In genomic region chrX:152993933-152994332, GRCh38 we compare ENCODE assay signal across 2 cellular contexts.
TF ChIP-seq lines count a peak whose summit lies in the region.

Gene PNMA5 (minus strand): TSS chrX:152994116. CDS start chrX:152991598, 2,518 bp downstream.

TF ChIP-seq in GM23338, 12 proteins besides CTCF, POLR2A, EP300 and RAD21:
- no peak for TF ChIP-seq REST (IDR thresholded peaks at IDR 0.05; ENCODE audit: unreplicated experiment)
- no peak for TF ChIP-seq JUNB (IDR thresholded peaks at IDR 0.05; ENCODE audit: unreplicated experiment)
- no peak for TF ChIP-seq CREB1 (CRISPR knock-in tag; IDR thresholded peaks at IDR 0.05; ENCODE audit: low read depth)
- TF ChIP-seq ZNF114 (CRISPR knock-in tag; IDR thresholded peaks at IDR 0.05) = no peak
- TF ChIP-seq ZNF331 (CRISPR knock-in tag; IDR thresholded peaks at IDR 0.05; ENCODE audit: low read depth) = no peak
- TF ChIP-seq EZH2 (IDR thresholded peaks at IDR 0.05; ENCODE audit: low read depth, unreplicated experiment) = no peak
- TF ChIP-seq EZH2phosphoT487 (IDR thresholded peaks at IDR 0.05; ENCODE audit: unreplicated experiment) = no peak
- no peak for TF ChIP-seq ETS1 (IDR thresholded peaks at IDR 0.05)
- no peak for TF ChIP-seq STAT1 (IDR thresholded peaks at IDR 0.05; ENCODE audit: unreplicated experiment)
- TF ChIP-seq NANOG (IDR thresholded peaks at IDR 0.05; ENCODE audit: borderline replicate concordance) = no peak
- TF ChIP-seq POLR2AphosphoS5 (IDR thresholded peaks at IDR 0.05; ENCODE audit: low read depth) = no peak

TF ChIP-seq in GM12878, 131 proteins besides CTCF, POLR2A, EP300 and RAD21 (continued from another document):
- TF ChIP-seq, protein P1, sequence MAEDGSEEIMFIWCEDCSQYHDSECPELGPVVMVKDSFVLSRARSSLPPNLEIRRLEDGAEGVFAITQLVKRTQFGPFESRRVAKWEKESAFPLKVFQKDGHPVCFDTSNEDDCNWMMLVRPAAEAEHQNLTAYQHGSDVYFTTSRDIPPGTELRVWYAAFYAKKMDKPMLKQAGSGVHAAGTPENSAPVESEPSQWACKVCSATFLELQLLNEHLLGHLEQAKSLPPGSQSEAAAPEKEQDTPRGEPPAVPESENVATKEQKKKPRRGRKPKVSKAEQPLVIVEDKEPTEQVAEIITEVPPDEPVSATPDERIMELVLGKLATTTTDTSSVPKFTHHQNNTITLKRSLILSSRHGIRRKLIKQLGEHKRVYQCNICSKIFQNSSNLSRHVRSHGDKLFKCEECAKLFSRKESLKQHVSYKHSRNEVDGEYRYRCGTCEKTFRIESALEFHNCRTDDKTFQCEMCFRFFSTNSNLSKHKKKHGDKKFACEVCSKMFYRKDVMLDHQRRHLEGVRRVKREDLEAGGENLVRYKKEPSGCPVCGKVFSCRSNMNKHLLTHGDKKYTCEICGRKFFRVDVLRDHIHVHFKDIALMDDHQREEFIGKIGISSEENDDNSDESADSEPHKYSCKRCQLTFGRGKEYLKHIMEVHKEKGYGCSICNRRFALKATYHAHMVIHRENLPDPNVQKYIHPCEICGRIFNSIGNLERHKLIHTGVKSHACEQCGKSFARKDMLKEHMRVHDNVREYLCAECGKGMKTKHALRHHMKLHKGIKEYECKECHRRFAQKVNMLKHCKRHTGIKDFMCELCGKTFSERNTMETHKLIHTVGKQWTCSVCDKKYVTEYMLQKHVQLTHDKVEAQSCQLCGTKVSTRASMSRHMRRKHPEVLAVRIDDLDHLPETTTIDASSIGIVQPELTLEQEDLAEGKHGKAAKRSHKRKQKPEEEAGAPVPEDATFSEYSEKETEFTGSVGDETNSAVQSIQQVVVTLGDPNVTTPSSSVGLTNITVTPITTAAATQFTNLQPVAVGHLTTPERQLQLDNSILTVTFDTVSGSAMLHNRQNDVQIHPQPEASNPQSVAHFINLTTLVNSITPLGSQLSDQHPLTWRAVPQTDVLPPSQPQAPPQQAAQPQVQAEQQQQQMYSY (CRISPR knock-in tag; IDR thresholded peaks at IDR 0.05) = no peak
- TF ChIP-seq FOXK2 (IDR thresholded peaks at IDR 0.05) = no peak
- no peak for TF ChIP-seq NFIC (IDR thresholded peaks at IDR 0.05; ENCODE audit: low read depth, low read length)
- no peak for TF ChIP-seq MTA3 (IDR thresholded peaks at IDR 0.05; ENCODE audit: borderline replicate concordance, low read length)
